ENCODE assay signal across 30 cellular contexts in genomic region chr3:106371605-106372292, GRCh38.
"Had no signal": no experiment of that assay in that cellular context is flagged by ENCODE, and none has a peak within 500 bp of the region (broad histone marks: within the 10 kb centered on the region; RNA-seq: fewer than 3 reads in every experiment).

No MANE protein-coding gene starts in this region.

- H3K27ac ChIP-seq: esophagus muscularis mucosa, gastroesophageal sphincter, sigmoid colon, uterus, WERI-Rb-1 had no signal

- H3K27me3 ChIP-seq: esophagus muscularis mucosa, gastroesophageal sphincter, sigmoid colon, uterus had no signal

- H3K4me3 ChIP-seq: esophagus muscularis mucosa, gastroesophageal sphincter, sigmoid colon, smooth muscle cell, uterus had no signal

- H3K4me1 ChIP-seq: esophagus muscularis mucosa, gastroesophageal sphincter, uterus had no signal

- DNase-seq: activated CD4-positive, alpha-beta memory T cell treated with anti-CD3 and anti-CD28 coated beads, Interleukin-2, amount 10 ng/mL, durations not matched to agents 7 days and 5 days; activated CD4-positive, alpha-beta T cell treated with anti-CD3 and anti-CD28 coated beads for 48 hours; activated gamma-delta T cell treated with Interleukin-2 at 50 U/mL for 16 hours; activated naive CD4-positive, alpha-beta T cell treated with anti-CD3 and anti-CD28 coated beads, Interleukin-2, amount 50 U/mL, for 16 hours; activated T-cell treated with anti-CD3 and anti-CD28 coated beads, Interleukin-2, amount 50 U/mL, for 4 hours; amygdala; endodermal cell; hippocampal formation; kidney; left colon; mammary epithelial cell; midbrain; naive thymus-derived CD4-positive, alpha-beta T cell; nucleus accumbens; sigmoid colon; stimulated activated CD4-positive, alpha-beta T cell treated with anti-CD3 and anti-CD28 coated beads, Interleukin-1b, Interleukin-23, amount 100 ng/mL, for 48 hours; stimulated activated CD4-positive, alpha-beta T cell treated with anti-CD3 and anti-CD28 coated beads, Interleukin-4, amount 100 ng/mL, for 4 hours; stimulated activated CD8-positive, alpha-beta memory T cell treated with anti-CD3 and anti-CD28 coated beads, Interleukin-4, amount 100 ng/mL, for 48 hours; stimulated activated naive CD8-positive, alpha-beta T cell treated with anti-CD3 and anti-CD28 coated beads, Interleukin-15, amount 100 ng/mL, for 72 hours; substantia nigra; T-helper 17 cell; T1000; uterus; WERI-Rb-1 had no signal

- H3K36me3 ChIP-seq: esophagus muscularis mucosa, gastroesophageal sphincter, sigmoid colon, uterus, WERI-Rb-1 had no signal

- ATAC-seq: activated CD4-positive, CD25-positive, alpha-beta regulatory T cell treated with anti-CD3 and anti-CD28 coated beads, Interleukin-2, amount 50 U/mL, for 24 hours; activated T-cell treated with anti-CD3 and anti-CD28 coated beads, Interleukin-2, amount 50 U/mL, for 4 hours; activated T-helper 17 cell treated with anti-CD3 and anti-CD28 coated beads, Interleukin-2, amount 50 U/mL, for 72 hours; gastroesophageal sphincter; left colon; naive thymus-derived CD4-positive, alpha-beta T cell; stimulated activated memory B cell treated with anti-CD40 and anti-IgM and Interleukin-4, amounts not matched to agents 10 μg/mL and 1 μg/mL and 100 μg/mL, for 72 hours; stimulated activated naive CD8-positive, alpha-beta T cell treated with anti-CD3 and anti-CD28 coated beads, Interleukin-15, amount 100 ng/mL, for 72 hours; T-helper 17 cell had no signal

- H3K9me3 ChIP-seq: esophagus muscularis mucosa, gastroesophageal sphincter, sigmoid colon, uterus had no signal
